10 cellular contexts compared by ENCODE assay signal in genomic region chr15:70806992-70807712, GRCh38. TPM values are rescaled to one million over a fixed set of nuclear protein-coding genes. Genes with fewer than 3 reads are reported as not detected.
A peak's percentile ranks its signal among the peaks of the same experiment; 100 is the strongest.
DNase-seq lines count a peak whose midpoint lies in the region; ATAC-seq and TF ChIP-seq lines count a peak whose summit lies in the region.
"Had no signal": no experiment of that assay in that cellular context is flagged by ENCODE, and none has a peak within 500 bp of the region (broad histone marks: within the 10 kb centered on the region; RNA-seq: fewer than 3 reads in every experiment).

No MANE protein-coding gene starts in this region.

- no peaks in the 10 kb centered on the region for H3K36me3 ChIP-seq in lower lobe of right lung

- intact Hi-C loops in lower lobe of right lung (cut with DNase I) = no loop called here

- ATAC-seq in lower lobe of right lung (peak; percentile 60 to 68), HG02588 (IDR thresholded peaks at IDR 0.05; ENCODE audit: unreplicated experiment) (no peak)

- peak; percentile 23 to 47 for DNase-seq in NOMO-1 (lab: John Stamatoyannopoulos, UW; ENCODE audit: unreplicated experiment in 2 of 2)
- no peak for DNase-seq in NOMO-1 treated with dmso at 0.1 percent for 144 hours (lab: John Stamatoyannopoulos, UW; ENCODE audit: unreplicated experiment)
- no peak for DNase-seq in coronary artery (ENCODE audit: low spot score)
- peak; percentile 76 for DNase-seq in lower lobe of right lung
- peak; percentile 57 for DNase-seq in ureter (ENCODE audit: low spot score)
- no peak for DNase-seq in NCI-H146 treated with DMSO at 0.1 percent for 48 hours (lab: John Stamatoyannopoulos, UW; ENCODE audit: unreplicated experiment)
- DNase-seq in NCI-H345 (lab: John Stamatoyannopoulos, UW) = no peak
- DNase-seq: central memory CD4-positive, alpha-beta T cell had no signal

- H3K4me3 ChIP-seq in coronary artery = no peak overlapping the region
- no peak overlapping the region for H3K4me3 ChIP-seq in lower lobe of right lung

- no peaks in the 10 kb centered on the region for H3K9me3 ChIP-seq in lower lobe of right lung

- H3K27ac ChIP-seq in coronary artery = peak overlapping the region; percentile 25 to 74
- no peak overlapping the region for H3K27ac ChIP-seq in lower lobe of right lung
- H3K27ac ChIP-seq: 22Rv1 had no signal

- H3K4me1 ChIP-seq in lower lobe of right lung = peaks cover 23% of the 10 kb centered on the region

- peaks cover 27% of the 10 kb centered on the region for H3K27me3 ChIP-seq in lower lobe of right lung (ENCODE audit: low read depth)

- TF ChIP-seq CTCF in coronary artery (IDR thresholded peaks at IDR 0.05) = no peak
- no peak for TF ChIP-seq CTCF in lower lobe of right lung (IDR thresholded peaks at IDR 0.05)

RNA-seq across cellular contexts. Expression of gene UACA, which starts 43.8 kb away (rescaled TPM):
- total RNA-seq in lower lobe of right lung = 35.7 TPM
- 61.8 TPM for total RNA-seq in ureter

RNA-seq across cellular contexts. Expression of gene LARP6, which starts 46.8 kb away (rescaled TPM):
- 7.5 TPM for total RNA-seq in lower lobe of right lung
- 19.1 TPM for total RNA-seq in ureter

Comparison
In these comparisons a context has a peak if more than half of its experiments do, and no peak if none do; other contexts are left out.
1. DNase-seq: peak in NOMO-1 (2 of 2), lower lobe of right lung (single experiment) and ureter (single experiment); none in NOMO-1 treated with dmso at 0.1 percent for 144 hours (single experiment), coronary artery (single experiment), NCI-H146 treated with DMSO at 0.1 percent for 48 hours (single experiment) and NCI-H345 (single experiment).